ENCODE assay signal across 2 cellular contexts in genomic region chr6:39922821-39923220, GRCh38.
TF ChIP-seq lines count a peak whose summit lies in the region.

No MANE protein-coding gene starts in this region.

TF ChIP-seq in liver, 16 proteins besides CTCF, POLR2A, EP300 and RAD21 (continued from another document):
- TF ChIP-seq REST (IDR thresholded peaks at IDR 0.05) (no peak), RXRA (IDR thresholded peaks at IDR 0.05) (no peak), MAX (IDR thresholded peaks at IDR 0.05) (no peak), ATF3 (IDR thresholded peaks at IDR 0.05) (no peak)
TF ChIP-seq in liver: peak in this region for 0.

TF ChIP-seq in HepG2, 621 proteins besides CTCF, POLR2A, EP300 and RAD21 (continued from another document):
- no peak for TF ChIP-seq ETS1 (CRISPR knock-in tag; IDR thresholded peaks at IDR 0.05)
